ENCODE assay signal across 20 cellular contexts in genomic region chr12:125549171-125549570, GRCh38.
A peak's percentile ranks its signal among the peaks of the same experiment; 100 is the strongest.
DNase-seq lines count a peak whose midpoint lies in the region; TF ChIP-seq lines count a peak whose summit lies in the region.
"Had no signal": no experiment of that assay in that cellular context is flagged by ENCODE, and none has a peak within 500 bp of the region (broad histone marks: within the 10 kb centered on the region; RNA-seq: fewer than 3 reads in every experiment).

No MANE protein-coding gene starts in this region.

- DNase-seq in SK-N-MC (ENCODE audit: low read depth, low spot score), result no peak
- DNase-seq in endodermal cell, result no peak
- DNase-seq in islet precursor cell, result peak; percentile 18
- peak; percentile 62 for DNase-seq in putamen (ENCODE audit: low spot score)
- DNase-seq in G401 (ENCODE audit: low spot score), result no peak
- DNase-seq in spleen, result no peak
- DNase-seq in T-helper 1 cell, result no peak
- no peak for DNase-seq in NCI-H345 treated with DMSO at 0.1 percent for 48 hours (lab: John Stamatoyannopoulos, UW; ENCODE audit: unreplicated experiment)
- DNase-seq: 8988T; AML-193; Caco-2; Calu3; CD4-positive, alpha-beta T cell; CD8-positive, alpha-beta T cell; DMS79 treated with DMSO at 0.1 percent for 48 hours had no signal

- no peak for TF ChIP-seq POLR2A in spleen (IDR thresholded peaks at IDR 0.05)

- H3K4me1 ChIP-seq in endodermal cell (ENCODE audit: control insufficient read depth, insufficient read depth, low read length) (no peaks in the 10 kb centered on the region), spleen (no peaks in the 10 kb centered on the region)
- H3K4me1 ChIP-seq: A549; BLaER1 treated with 17β-estradiol and CSF1 and Interleukin-3, amounts not matched to agents 10 nM and 100 nM; Caco-2 had no signal

- no peak overlapping the region for H3K4me3 ChIP-seq in SK-N-MC
- H3K4me3 ChIP-seq in endodermal cell (ENCODE audit: low read length), result peak overlapping the region; percentile 4
- H3K4me3 ChIP-seq in spleen, result no peak overlapping the region
- H3K4me3 ChIP-seq: A549; BLaER1 treated with 17β-estradiol and CSF1 and Interleukin-3, amounts not matched to agents 10 nM and 100 nM; GM12878 had no signal

- TF ChIP-seq CTCF in endodermal cell (conservative IDR thresholded peaks at IDR 0.05), result no peak
- no peak for TF ChIP-seq CTCF in spleen (IDR thresholded peaks at IDR 0.05 in 8 of 11, conservative IDR thresholded peaks at IDR 0.05 in 3 of 11)

- peak overlapping the region; percentile 21; the same call in 1 of the 2 replicates for H3K27ac ChIP-seq in SK-N-MC
- H3K27ac ChIP-seq in endodermal cell (ENCODE audit: low read depth, low read length), result no peak overlapping the region
- H3K27ac ChIP-seq in spleen, result no peak overlapping the region
- H3K27ac ChIP-seq: A549; BLaER1 treated with 17β-estradiol and CSF1 and Interleukin-3, amounts not matched to agents 10 nM and 100 nM; C4-2B had no signal

- H3K27me3 ChIP-seq in endodermal cell (ENCODE audit: control insufficient read depth, insufficient read depth, low read length, poor library complexity, severe bottlenecking) (no peaks in the 10 kb centered on the region), spleen (replicated peaks in 1 of 7) (peaks cover 0 to 6% (median 0%) of the 10 kb centered on the region in 7 donors)
- H3K27me3 ChIP-seq: BLaER1 treated with 17β-estradiol and CSF1 and Interleukin-3, amounts not matched to agents 10 nM and 100 nM had no signal

- H3K36me3 Mint-ChIP-seq in endodermal cell (ENCODE audit: low read depth), result no peaks in the 10 kb centered on the region
- H3K36me3 Mint-ChIP-seq: CD8-positive, alpha-beta T cell had no signal

- H3K9me3 ChIP-seq in SK-N-MC (ENCODE audit: low read depth, low read length) (no peaks in the 10 kb centered on the region; the same call in 1 of the 2 replicates), endodermal cell (ENCODE audit: control insufficient read depth, low read length) (peaks cover 5% of the 10 kb centered on the region), spleen (peaks cover 0 to 8% (median 0%) of the 10 kb centered on the region in 8 donors)
- H3K9me3 ChIP-seq: A549, Caco-2 had no signal

- H3K36me3 ChIP-seq in SK-N-MC (ENCODE audit: insufficient read depth, low read length) (peaks cover 40% of the 10 kb centered on the region), endodermal cell (ENCODE audit: control insufficient read depth, insufficient read depth, low read length) (no peaks in the 10 kb centered on the region), spleen (no peaks in the 10 kb centered on the region)
- H3K36me3 ChIP-seq: BLaER1 treated with 17β-estradiol and CSF1 and Interleukin-3, amounts not matched to agents 10 nM and 100 nM had no signal

- WGBS in endodermal cell (ENCODE audit: insufficient coverage in 1 of 2, insufficient read length in 1 of 2), 2 experiments, result 71 to 75% methylated on average over 4 of the region's 4 CpGs
- WGBS in spleen, 5 donors, result 66 to 73% (median 67%) methylated on average over 4 of the region's 4 CpGs

- no peak overlapping the region for H3K27ac Mint-ChIP-seq in endodermal cell
- H3K27ac Mint-ChIP-seq: B cell; CD4-positive, alpha-beta T cell; CD8-positive, alpha-beta T cell had no signal

- peaks cover 16% of the 10 kb centered on the region for H3K4me1 Mint-ChIP-seq in endodermal cell
- H3K4me1 Mint-ChIP-seq: B cell had no signal

- H3K27me3 Mint-ChIP-seq in endodermal cell (ENCODE audit: insufficient read depth), result no peaks in the 10 kb centered on the region

- intact Hi-C loops in spleen (cut with DNase I; ENCODE audit: low total_unique reads), result no loop called here

- H3K4me3 Mint-ChIP-seq in endodermal cell, result no peak overlapping the region
- H3K4me3 Mint-ChIP-seq: B cell; CD4-positive, alpha-beta T cell; CD8-positive, alpha-beta T cell had no signal

- H3K9ac ChIP-seq in SK-N-MC (ENCODE audit: insufficient read length) (no peak overlapping the region), endodermal cell (ENCODE audit: extremely low read depth, low read length, poor library complexity, severe bottlenecking) (no peak overlapping the region)
- H3K9ac ChIP-seq: BLaER1 treated with 17β-estradiol and CSF1 and Interleukin-3, amounts not matched to agents 10 nM and 100 nM had no signal

- H3K9me3 Mint-ChIP-seq in endodermal cell, result peaks cover 8% of the 10 kb centered on the region

- in situ Hi-C loops in G401 (cut with HindIII; ENCODE audit: low sequenced_read_pairs), result no loop called here

Comparison
In these comparisons a context has a peak if more than half of its experiments do, and no peak if none do; other contexts are left out.
1. DNase-seq: peak in islet precursor cell (single experiment) and putamen (single experiment); none in SK-N-MC (single experiment), endodermal cell (single experiment), G401 (single experiment), spleen (single experiment), T-helper 1 cell (0 of 5) and NCI-H345 treated with DMSO at 0.1 percent for 48 hours (single experiment).